ENCODE assay signal across 1 cellular context in the genomic region with DNA sequence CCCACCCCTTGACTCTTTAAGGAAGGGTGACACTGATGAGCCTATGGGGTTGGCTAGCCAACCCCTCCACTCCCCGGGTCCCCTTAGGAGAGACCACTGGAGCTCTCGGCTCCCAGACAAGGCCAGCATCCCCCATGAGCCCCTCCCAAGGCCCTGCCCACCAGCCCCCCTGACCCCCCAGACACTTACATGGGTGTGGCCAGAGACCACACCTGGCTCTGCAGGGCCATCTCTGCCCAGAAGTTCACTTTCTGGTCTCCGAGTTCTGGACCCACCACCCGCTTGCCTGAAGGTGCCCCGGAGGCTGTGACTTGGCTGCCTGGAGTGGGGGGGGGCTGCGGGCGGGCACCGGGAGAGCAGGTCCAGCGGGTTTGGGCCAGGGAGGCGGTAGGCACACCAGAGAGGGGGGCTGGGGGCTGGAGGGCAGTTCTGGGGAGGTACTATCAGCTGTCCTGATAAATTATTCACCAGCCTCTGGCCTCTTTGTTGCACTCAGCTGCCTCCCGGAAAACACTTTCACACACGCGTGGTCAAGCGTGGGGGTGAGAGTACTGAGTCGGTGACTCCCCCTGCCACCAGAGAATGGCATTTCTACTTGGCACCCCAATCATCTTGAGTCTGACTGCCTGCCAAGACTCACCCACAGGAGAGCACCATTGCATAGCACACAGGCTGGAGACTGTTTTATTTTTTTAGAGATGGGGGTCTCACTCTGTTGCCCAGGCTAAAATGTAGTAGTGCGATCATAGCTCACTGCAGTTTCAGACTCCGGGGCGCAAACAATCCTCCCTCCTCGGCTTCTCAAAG.
TF ChIP-seq lines count a peak whose summit lies in the region.

TSS of gene PALM3 (minus strand) at position 326 of the 807 bp plus-strand sequence. CDS start at position 230, 96 bp downstream.

TF ChIP-seq in HepG2, 621 proteins besides CTCF, POLR2A, EP300 and RAD21 (continued from another document and continues in another):
- TF ChIP-seq, protein P1, sequence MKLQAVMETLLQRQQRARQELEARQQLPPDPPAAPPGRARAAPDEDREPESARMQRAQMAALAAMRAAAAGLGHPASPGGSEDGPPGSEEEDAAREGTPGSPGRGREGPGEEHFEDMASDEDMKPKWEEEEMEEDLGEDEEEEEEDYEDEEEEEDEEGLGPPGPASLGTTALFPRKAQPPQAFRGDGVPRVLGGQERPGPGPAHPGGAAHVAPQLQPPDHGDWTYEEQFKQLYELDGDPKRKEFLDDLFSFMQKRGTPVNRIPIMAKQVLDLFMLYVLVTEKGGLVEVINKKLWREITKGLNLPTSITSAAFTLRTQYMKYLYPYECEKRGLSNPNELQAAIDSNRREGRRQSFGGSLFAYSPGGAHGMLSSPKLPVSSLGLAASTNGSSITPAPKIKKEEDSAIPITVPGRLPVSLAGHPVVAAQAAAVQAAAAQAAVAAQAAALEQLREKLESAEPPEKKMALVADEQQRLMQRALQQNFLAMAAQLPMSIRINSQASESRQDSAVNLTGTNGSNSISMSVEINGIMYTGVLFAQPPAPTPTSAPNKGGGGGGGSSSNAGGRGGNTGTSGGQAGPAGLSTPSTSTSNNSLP (IDR thresholded peaks at IDR 0.05; ENCODE audit: low read depth, low read length): no peak
- TF ChIP-seq, protein P2, sequence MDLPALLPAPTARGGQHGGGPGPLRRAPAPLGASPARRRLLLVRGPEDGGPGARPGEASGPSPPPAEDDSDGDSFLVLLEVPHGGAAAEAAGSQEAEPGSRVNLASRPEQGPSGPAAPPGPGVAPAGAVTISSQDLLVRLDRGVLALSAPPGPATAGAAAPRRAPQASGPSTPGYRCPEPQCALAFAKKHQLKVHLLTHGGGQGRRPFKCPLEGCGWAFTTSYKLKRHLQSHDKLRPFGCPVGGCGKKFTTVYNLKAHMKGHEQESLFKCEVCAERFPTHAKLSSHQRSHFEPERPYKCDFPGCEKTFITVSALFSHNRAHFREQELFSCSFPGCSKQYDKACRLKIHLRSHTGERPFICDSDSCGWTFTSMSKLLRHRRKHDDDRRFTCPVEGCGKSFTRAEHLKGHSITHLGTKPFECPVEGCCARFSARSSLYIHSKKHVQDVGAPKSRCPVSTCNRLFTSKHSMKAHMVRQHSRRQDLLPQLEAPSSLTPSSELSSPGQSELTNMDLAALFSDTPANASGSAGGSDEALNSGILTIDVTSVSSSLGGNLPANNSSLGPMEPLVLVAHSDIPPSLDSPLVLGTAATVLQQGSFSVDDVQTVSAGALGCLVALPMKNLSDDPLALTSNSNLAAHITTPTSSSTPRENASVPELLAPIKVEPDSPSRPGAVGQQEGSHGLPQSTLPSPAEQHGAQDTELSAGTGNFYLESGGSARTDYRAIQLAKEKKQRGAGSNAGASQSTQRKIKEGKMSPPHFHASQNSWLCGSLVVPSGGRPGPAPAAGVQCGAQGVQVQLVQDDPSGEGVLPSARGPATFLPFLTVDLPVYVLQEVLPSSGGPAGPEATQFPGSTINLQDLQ (CRISPR knock-in tag; IDR thresholded peaks at IDR 0.05): no peak
- TF ChIP-seq SP4 (CRISPR knock-in tag; IDR thresholded peaks at IDR 0.05) (0 out of 2 replicates have a peak, but pooled peaks have one; percentile 35), DBP (CRISPR knock-in tag; IDR thresholded peaks at IDR 0.05; ENCODE audit: not compliant biosample characterization) (no peak), PCBP1 (IDR thresholded peaks at IDR 0.05; ENCODE audit: borderline replicate concordance, low read depth, low read length) (0 out of 2 replicates have a peak, but pooled peaks have one; percentile 17), SETDB1 (CRISPR knock-in tag; IDR thresholded peaks at IDR 0.05; ENCODE audit: borderline replicate concordance) (no peak), HDAC1 (CRISPR knock-in tag; IDR thresholded peaks at IDR 0.05) (0 out of 2 replicates have a peak, but pooled peaks have one; percentile 1), ZNF703 (CRISPR knock-in tag; IDR thresholded peaks at IDR 0.05; ENCODE audit: borderline replicate concordance) (no peak), ZBTB38 (CRISPR knock-in tag; IDR thresholded peaks at IDR 0.05) (no peak), MXI1 (IDR thresholded peaks at IDR 0.05; ENCODE audit: borderline replicate concordance, low read depth, low read length) (no peak), GATA4 (IDR thresholded peaks at IDR 0.05; ENCODE audit: borderline replicate concordance, low read depth) (no peak), YEATS2 (CRISPR knock-in tag; IDR thresholded peaks at IDR 0.05; ENCODE audit: borderline replicate concordance) (no peak), HNF4A (CRISPR knock-in tag; IDR thresholded peaks at IDR 0.05) (no peak), GATAD1 (CRISPR knock-in tag; IDR thresholded peaks at IDR 0.05) (no peak), ZNF569 (CRISPR knock-in tag; IDR thresholded peaks at IDR 0.05; ENCODE audit: borderline replicate concordance) (no peak), ATF7 (IDR thresholded peaks at IDR 0.05) (no peak), ATF7 (CRISPR knock-in tag; IDR thresholded peaks at IDR 0.05) (no peak), MIER3 (CRISPR knock-in tag; IDR thresholded peaks at IDR 0.05; ENCODE audit: borderline replicate concordance) (no peak), JUND (CRISPR knock-in tag; IDR thresholded peaks at IDR 0.05) (no peak), BCL6 (CRISPR knock-in tag; IDR thresholded peaks at IDR 0.05) (no peak), HMGA1 (CRISPR knock-in tag; conservative IDR thresholded peaks at IDR 0.05) (no peak), SRSF4 (IDR thresholded peaks at IDR 0.05; ENCODE audit: low read depth, low read length, poor library complexity, severe bottlenecking) (no peak), PAXIP1 (CRISPR knock-in tag; conservative IDR thresholded peaks at IDR 0.05) (peak; percentile 64), ZNF205 (CRISPR knock-in tag; IDR thresholded peaks at IDR 0.05) (no peak), ZNF512 (CRISPR knock-in tag; IDR thresholded peaks at IDR 0.05) (no peak), SCMH1 (CRISPR knock-in tag; IDR thresholded peaks at IDR 0.05; ENCODE audit: borderline replicate concordance) (no peak), ARNTL (CRISPR knock-in tag; IDR thresholded peaks at IDR 0.05) (no peak), NR2F2 (IDR thresholded peaks at IDR 0.05; ENCODE audit: borderline replicate concordance, low read depth) (peak; percentile 7; the same call in 1 of the 2 replicates), ZNF556 (CRISPR knock-in tag; IDR thresholded peaks at IDR 0.05; ENCODE audit: borderline replicate concordance) (no peak; the same call in 1 of the 2 replicates), ZNF7 (CRISPR knock-in tag; IDR thresholded peaks at IDR 0.05) (no peak), ISX (CRISPR knock-in tag; conservative IDR thresholded peaks at IDR 0.05) (no peak), NCOA2 (CRISPR knock-in tag; IDR thresholded peaks at IDR 0.05) (no peak), ESRRA (CRISPR knock-in tag; IDR thresholded peaks at IDR 0.05; ENCODE audit: low read depth) (no peak), MXD4 (CRISPR knock-in tag; IDR thresholded peaks at IDR 0.05) (0 out of 2 replicates have a peak, but pooled peaks have one; percentile 3)
- TF ChIP-seq, protein P3, sequence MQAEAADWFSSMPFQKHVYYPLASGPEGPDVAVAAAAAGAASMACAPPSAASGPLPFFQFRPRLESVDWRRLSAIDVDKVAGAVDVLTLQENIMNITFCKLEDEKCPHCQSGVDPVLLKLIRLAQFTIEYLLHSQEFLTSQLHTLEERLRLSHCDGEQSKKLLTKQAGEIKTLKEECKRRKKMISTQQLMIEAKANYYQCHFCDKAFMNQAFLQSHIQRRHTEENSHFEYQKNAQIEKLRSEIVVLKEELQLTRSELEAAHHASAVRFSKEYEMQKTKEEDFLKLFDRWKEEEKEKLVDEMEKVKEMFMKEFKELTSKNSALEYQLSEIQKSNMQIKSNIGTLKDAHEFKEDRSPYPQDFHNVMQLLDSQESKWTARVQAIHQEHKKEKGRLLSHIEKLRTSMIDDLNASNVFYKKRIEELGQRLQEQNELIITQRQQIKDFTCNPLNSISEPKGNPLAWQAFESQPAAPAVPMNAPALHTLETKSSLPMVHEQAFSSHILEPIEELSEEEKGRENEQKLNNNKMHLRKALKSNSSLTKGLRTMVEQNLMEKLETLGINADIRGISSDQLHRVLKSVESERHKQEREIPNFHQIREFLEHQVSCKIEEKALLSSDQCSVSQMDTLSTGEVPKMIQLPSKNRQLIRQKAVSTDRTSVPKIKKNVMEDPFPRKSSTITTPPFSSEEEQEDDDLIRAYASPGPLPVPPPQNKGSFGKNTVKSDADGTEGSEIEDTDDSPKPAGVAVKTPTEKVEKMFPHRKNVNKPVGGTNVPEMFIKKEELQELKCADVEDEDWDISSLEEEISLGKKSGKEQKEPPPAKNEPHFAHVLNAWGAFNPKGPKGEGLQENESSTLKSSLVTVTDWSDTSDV (CRISPR knock-in tag; IDR thresholded peaks at IDR 0.05): no peak
- TF ChIP-seq, protein P4, sequence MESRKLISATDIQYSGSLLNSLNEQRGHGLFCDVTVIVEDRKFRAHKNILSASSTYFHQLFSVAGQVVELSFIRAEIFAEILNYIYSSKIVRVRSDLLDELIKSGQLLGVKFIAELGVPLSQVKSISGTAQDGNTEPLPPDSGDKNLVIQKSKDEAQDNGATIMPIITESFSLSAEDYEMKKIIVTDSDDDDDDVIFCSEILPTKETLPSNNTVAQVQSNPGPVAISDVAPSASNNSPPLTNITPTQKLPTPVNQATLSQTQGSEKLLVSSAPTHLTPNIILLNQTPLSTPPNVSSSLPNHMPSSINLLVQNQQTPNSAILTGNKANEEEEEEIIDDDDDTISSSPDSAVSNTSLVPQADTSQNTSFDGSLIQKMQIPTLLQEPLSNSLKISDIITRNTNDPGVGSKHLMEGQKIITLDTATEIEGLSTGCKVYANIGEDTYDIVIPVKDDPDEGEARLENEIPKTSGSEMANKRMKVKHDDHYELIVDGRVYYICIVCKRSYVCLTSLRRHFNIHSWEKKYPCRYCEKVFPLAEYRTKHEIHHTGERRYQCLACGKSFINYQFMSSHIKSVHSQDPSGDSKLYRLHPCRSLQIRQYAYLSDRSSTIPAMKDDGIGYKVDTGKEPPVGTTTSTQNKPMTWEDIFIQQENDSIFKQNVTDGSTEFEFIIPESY (CRISPR knock-in tag; IDR thresholded peaks at IDR 0.05): no peak
- TF ChIP-seq, protein P5, sequence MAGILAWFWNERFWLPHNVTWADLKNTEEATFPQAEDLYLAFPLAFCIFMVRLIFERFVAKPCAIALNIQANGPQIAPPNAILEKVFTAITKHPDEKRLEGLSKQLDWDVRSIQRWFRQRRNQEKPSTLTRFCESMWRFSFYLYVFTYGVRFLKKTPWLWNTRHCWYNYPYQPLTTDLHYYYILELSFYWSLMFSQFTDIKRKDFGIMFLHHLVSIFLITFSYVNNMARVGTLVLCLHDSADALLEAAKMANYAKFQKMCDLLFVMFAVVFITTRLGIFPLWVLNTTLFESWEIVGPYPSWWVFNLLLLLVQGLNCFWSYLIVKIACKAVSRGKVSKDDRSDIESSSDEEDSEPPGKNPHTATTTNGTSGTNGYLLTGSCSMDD (CRISPR knock-in tag; IDR thresholded peaks at IDR 0.05): no peak
